8 cellular contexts compared by ENCODE assay signal in the genomic region with DNA sequence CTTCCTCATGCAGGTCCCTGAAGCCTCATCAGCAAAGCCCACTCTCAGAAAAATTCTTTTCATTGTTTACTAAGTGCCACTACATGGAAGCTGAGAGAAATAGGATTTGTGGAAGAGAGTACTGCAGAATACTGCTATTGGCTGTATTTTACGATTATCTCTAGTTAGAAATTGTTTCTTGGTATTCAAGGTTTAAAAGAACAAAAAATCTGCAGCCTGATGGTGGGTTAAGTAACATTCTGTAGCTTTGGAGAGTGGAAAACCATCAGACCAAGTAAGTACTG. TPM values are rescaled to one million over a fixed set of nuclear protein-coding genes. Genes with fewer than 3 reads are reported as not detected.
DNase-seq lines count a peak whose midpoint lies in the region; ATAC-seq, FAIRE-seq and TF ChIP-seq lines count a peak whose summit lies in the region.

No MANE protein-coding gene starts in this region.

- H3K4me2 ChIP-seq in BLaER1 = peak overlapping the region; percentile 97

- H3K27ac Mint-ChIP-seq in IgD-negative memory B cell (peak overlapping the region in 1 of 3 donors; percentile 76), neural crest cell (ENCODE audit: unreplicated experiment) (no peak overlapping the region)

- peaks cover 35% of the 10 kb centered on the region for H3K36me3 ChIP-seq in BLaER1

- FAIRE-seq in H54 (lab: Jason Lieb, UNC) = no peak

- H3K9me3 ChIP-seq in BLaER1 = no peaks in the 10 kb centered on the region

- DNase-seq in dorsolateral prefrontal cortex (no peak), neural crest cell (ENCODE audit: low read depth, low spot score) (no peak), H54 (ENCODE audit: insufficient read length, low spot score) (no peak), MV-4-11 (lab: John Stamatoyannopoulos, UW) (no peak)

- H3K4me3 ChIP-seq in BLaER1 (peak overlapping the region; percentile 63), dorsolateral prefrontal cortex (peak overlapping the region in 56 of 59 donors; percentile 7 to 66 (median 44))

- TF ChIP-seq CTCF in dorsolateral prefrontal cortex (IDR thresholded peaks at IDR 0.05 in 54 of 56, conservative IDR thresholded peaks at IDR 0.05 in 2 of 56; ENCODE audit: low read depth in 1 of 56, partially characterized antibody in 56 of 56) = peak in 6 of 56 donors; percentile 1 to 10 (median 2)
- TF ChIP-seq CTCF in neural crest cell (conservative IDR thresholded peaks at IDR 0.05) = peak; percentile 8

- H3K27ac ChIP-seq in BLaER1 (peak overlapping the region; percentile 75), dorsolateral prefrontal cortex (peak overlapping the region in 11 of 59 donors; percentile 1 to 57 (median 12))

- ATAC-seq in GM21619 (IDR thresholded peaks at IDR 0.05; ENCODE audit: unreplicated experiment) = no peak
- no peak for ATAC-seq in GM21717 (IDR thresholded peaks at IDR 0.05; ENCODE audit: unreplicated experiment)

- intact Hi-C loops in dorsolateral prefrontal cortex (cut with DNase I) = no loop called here

- H3K9ac ChIP-seq in BLaER1 = peak overlapping the region; percentile 65; the same call in 1 of the 2 replicates

- H3K4me1 Mint-ChIP-seq in IgD-negative memory B cell = peaks cover 6 to 7% (median 6%) of the 10 kb centered on the region in 3 donors
- peaks cover 13% of the 10 kb centered on the region for H3K4me1 Mint-ChIP-seq in neural crest cell

- peaks cover 33% of the 10 kb centered on the region for H4K20me1 ChIP-seq in BLaER1

- H3K9me3 Mint-ChIP-seq in IgD-negative memory B cell (no peaks in the 10 kb centered on the region), neural crest cell (no peaks in the 10 kb centered on the region)

- TF ChIP-seq POLR2A in H54 (IDR thresholded peaks at IDR 0.05; ENCODE audit: low read depth, low read length) = no peak

- H3K4me3 Mint-ChIP-seq in IgD-negative memory B cell (peak overlapping the region; percentile 14 to 80 (median 54)), neural crest cell (peak overlapping the region; percentile 47)

- H3K36me3 Mint-ChIP-seq in IgD-negative memory B cell = no peaks in the 10 kb centered on the region
- peaks cover 5% of the 10 kb centered on the region for H3K36me3 Mint-ChIP-seq in neural crest cell (ENCODE audit: low read depth)

- H3K27me3 ChIP-seq in BLaER1 (no peaks in the 10 kb centered on the region), dorsolateral prefrontal cortex (peaks cover 0 to 8% (median 0%) of the 10 kb centered on the region in 45 donors)

- H3K27me3 Mint-ChIP-seq in IgD-negative memory B cell = peaks cover 18% of the 10 kb centered on the region
- peaks cover 5% of the 10 kb centered on the region for H3K27me3 Mint-ChIP-seq in neural crest cell (ENCODE audit: low read depth)

- H3K4me1 ChIP-seq in BLaER1 = peaks cover 69% of the 10 kb centered on the region

RNA-seq across cellular contexts. Expression of a gene that starts 27.3 kb away (rescaled TPM):
- 44.7 TPM for polyA plus RNA-seq in IgD-negative memory B cell
- total RNA-seq in dorsolateral prefrontal cortex (100 to 1,000 TPM in 67 of 120 experiments, 10 to 100 TPM in 53; 59.2 to 243 (median 103) TPM), neural crest cell (164 and 169 TPM in 2 replicates)

RNA-seq across cellular contexts. Expression of a gene that starts 28.3 kb away (rescaled TPM):
- 92.3 TPM for polyA plus RNA-seq in IgD-negative memory B cell
- total RNA-seq in dorsolateral prefrontal cortex = 100 to 1,000 TPM in 16 of 120 experiments, 10 to 100 TPM in 104; 44.1 to 127 (median 83.9) TPM
- 92.1 and 97.7 TPM in 2 replicates for total RNA-seq in neural crest cell

RNA-seq across cellular contexts. Expression of a gene that starts 44.5 kb away (rescaled TPM):
- polyA plus RNA-seq in IgD-negative memory B cell = 55.7 TPM
- 100 to 1,000 TPM in 7 of 120 experiments, 10 to 100 TPM in 113; 62.2 to 111 (median 84.5) TPM for total RNA-seq in dorsolateral prefrontal cortex
- 108 and 111 TPM in 2 replicates for total RNA-seq in neural crest cell
